Comparison of ENCODE assay signal across 13 cellular contexts in genomic region chr3:59456852-59457485, GRCh38.
A peak's percentile ranks its signal among the peaks of the same experiment; 100 is the strongest.
DNase-seq lines count a peak whose midpoint lies in the region; ATAC-seq and TF ChIP-seq lines count a peak whose summit lies in the region.
"Had no signal": no experiment of that assay in that cellular context is flagged by ENCODE, and none has a peak within 500 bp of the region (broad histone marks: within the 10 kb centered on the region; RNA-seq: fewer than 3 reads in every experiment).

No MANE protein-coding gene starts in this region.

- TF ChIP-seq CTCF in epithelial cell of esophagus (IDR thresholded peaks at IDR 0.05; ENCODE audit: insufficient read depth, low read depth, low read length, missing control alignments) (no peak), progenitor cell of endocrine pancreas (IDR thresholded peaks at IDR 0.05; ENCODE audit: unreplicated experiment) (no peak)

- H3K36me3 Mint-ChIP-seq in progenitor cell of endocrine pancreas (ENCODE audit: insufficient read depth) = no peaks in the 10 kb centered on the region

- H3K9me3 Mint-ChIP-seq in progenitor cell of endocrine pancreas (ENCODE audit: low read depth) = peaks cover 3% of the 10 kb centered on the region

- no peak overlapping the region for H3K4me3 ChIP-seq in epithelial cell of esophagus (ENCODE audit: low read length)
- H3K4me3 ChIP-seq: thoracic aorta had no signal

- no peak overlapping the region for H3K4me3 Mint-ChIP-seq in progenitor cell of endocrine pancreas (ENCODE audit: low read depth)
- H3K4me3 Mint-ChIP-seq: IgD-negative memory B cell had no signal

- no peak for DNase-seq in activated CD4-positive, CD25-positive, alpha-beta regulatory T cell treated with anti-CD3 and anti-CD28 coated beads, Interleukin-2, amount 50 U/mL, for 72 hours
- DNase-seq in epithelial cell of esophagus (ENCODE audit: low read depth) (peak; percentile 15), NCI-H2227 treated with DMSO at 0.1 percent for 48 hours (lab: John Stamatoyannopoulos, UW) (no peak), progenitor cell of endocrine pancreas (ENCODE audit: low spot score, unreplicated experiment) (no peak), foreskin melanocyte (no peak)
- DNase-seq: aorta, mammary epithelial cell, NCI-H524 had no signal

- peaks cover 2% of the 10 kb centered on the region for H3K4me1 Mint-ChIP-seq in progenitor cell of endocrine pancreas (ENCODE audit: low read depth)

- no peak overlapping the region for H3K27ac Mint-ChIP-seq in progenitor cell of endocrine pancreas
- H3K27ac Mint-ChIP-seq: IgD-negative memory B cell had no signal

- peak; percentile 93 to 96 for ATAC-seq in activated CD4-positive, CD25-positive, alpha-beta regulatory T cell treated with anti-CD3 and anti-CD28 coated beads, Interleukin-2, amount 50 U/mL, for 24 hours
- ATAC-seq in GM21367 (IDR thresholded peaks at IDR 0.05; ENCODE audit: unreplicated experiment) (peak; percentile 90), HG03095 (IDR thresholded peaks at IDR 0.05; ENCODE audit: unreplicated experiment) (peak; percentile 93)

- H3K27me3 Mint-ChIP-seq in progenitor cell of endocrine pancreas = no peaks in the 10 kb centered on the region
- H3K27me3 Mint-ChIP-seq: IgD-negative memory B cell had no signal
